22 cellular contexts compared by ENCODE assay signal in genomic region chr5:79856456-79857055, GRCh38.
"Had no signal": no experiment of that assay in that cellular context is flagged by ENCODE, and none has a peak within 500 bp of the region (broad histone marks: within the 10 kb centered on the region; RNA-seq: fewer than 3 reads in every experiment).

No MANE protein-coding gene starts in this region.

- H3K36me3 ChIP-seq: Peyer's patch, SJSA1 had no signal

- H3K27ac ChIP-seq: PC-9, Peyer's patch, SJSA1, SK-N-MC had no signal

- H3K4me1 ChIP-seq: Peyer's patch, SJSA1 had no signal

- DNase-seq: KBM-7, MV-4-11, NCI-H1048, NCI-H1105, NCI-H1417, NCI-H1436 treated with DMSO at 0.1 percent for 48 hours, NCI-H1694, NCI-H187 treated with DMSO at 0.1 percent for 48 hours, NCI-H2029 treated with DMSO at 0.1 percent for 48 hours, NCI-H226, NCI-H446, NCI-H510A, NCI-H524 treated with DMSO at 0.1 percent for 48 hours, NCI-H69, NCI-H774, OCI-M1, PC-9, Peyer's patch, Right ventricle myocardium superior, SIG-M5 had no signal

- H3K9me3 ChIP-seq: Peyer's patch, SJSA1 had no signal

- H3K27me3 ChIP-seq: Peyer's patch had no signal

- H3K4me3 ChIP-seq: PC-9, Peyer's patch, SJSA1, SK-N-MC had no signal
